Comparison of ENCODE assay signal across 9 cellular contexts in genomic region chr11:44305643-44306468, GRCh38. TPM values are rescaled to one million over a fixed set of nuclear protein-coding genes. Genes with fewer than 3 reads are reported as not detected.
DNase-seq lines count a peak whose midpoint lies in the region; ATAC-seq, FAIRE-seq and TF ChIP-seq lines count a peak whose summit lies in the region.
"Had no signal": no experiment of that assay in that cellular context is flagged by ENCODE, and none has a peak within 500 bp of the region (broad histone marks: within the 10 kb centered on the region; RNA-seq: fewer than 3 reads in every experiment).

No MANE protein-coding gene starts in this region.

- peaks cover 49% of the 10 kb centered on the region for H3K4me1 Mint-ChIP-seq in WTC11

- H3K27ac ChIP-seq in gastroesophageal sphincter: no peak overlapping the region
- no peak overlapping the region for H3K27ac ChIP-seq in small intestine (ENCODE audit: low read depth in 1 of 2, low read length in 1 of 2)

- POLR2A ChIA-PET in WTC11 (lab: Charles Lee): interaction anchor here (0.9 to 2.1 kb wide), 2 partner anchors 11 to 29 kb away, joined by 3 to 6 read pairs; no protein-coding TSS in a partner anchor

- no peak for TF ChIP-seq POLR2A in gastroesophageal sphincter (IDR thresholded peaks at IDR 0.05)

- H3K36me3 Mint-ChIP-seq in WTC11: no peaks in the 10 kb centered on the region

- TF ChIP-seq EP300 in gastroesophageal sphincter (IDR thresholded peaks at IDR 0.05): no peak

- ATAC-seq in WTC11 (peak; percentile 2; the same call in 1 of the 2 replicates), gastroesophageal sphincter (no peak), HG02981 (IDR thresholded peaks at IDR 0.05; ENCODE audit: unreplicated experiment) (no peak)

- no peak for FAIRE-seq in small intestine (lab: Jason Lieb, UNC)
- FAIRE-seq: islet of Langerhans had no signal

- H3K36me3 ChIP-seq in GM06990 (ENCODE audit: control insufficient read depth, insufficient read depth, low read length) (no peaks in the 10 kb centered on the region), gastroesophageal sphincter (no peaks in the 10 kb centered on the region), small intestine (ENCODE audit: control insufficient read depth in 2 of 2, insufficient read depth in 2 of 2, low read length in 2 of 2) (no peaks in the 10 kb centered on the region), MG63 (no peaks in the 10 kb centered on the region)

- peaks cover 100% of the 10 kb centered on the region for H3K27me3 Mint-ChIP-seq in WTC11 (ENCODE audit: low read depth)

- no peak overlapping the region for H3K27ac Mint-ChIP-seq in WTC11

- WGBS in gastroesophageal sphincter (ENCODE audit: low coverage in 1 of 2), 2 donors: 7 to 12% methylated on average over 3 to 35 of the region's 58 CpGs
- 4 to 10% (median 5%) methylated on average over 55 to 58 of the region's 58 CpGs for WGBS in small intestine, 3 donors

- no peak for DNase-seq in GM06990 (ENCODE audit: extremely low read depth, insufficient read length)
- DNase-seq in WTC11 (ENCODE audit: low spot score): peak; percentile 74
- peak; percentile 62 for DNase-seq in small intestine
- DNase-seq in MG63: no peak
- DNase-seq in NCI-H226: no peak
- no peak for DNase-seq in mucosa of gallbladder (ENCODE audit: low spot score)

- no peaks in the 10 kb centered on the region for H3K9me3 Mint-ChIP-seq in WTC11

- H3K9me3 ChIP-seq in gastroesophageal sphincter (no peaks in the 10 kb centered on the region), small intestine (ENCODE audit: control insufficient read depth, low read depth) (no peaks in the 10 kb centered on the region), MG63 (no peaks in the 10 kb centered on the region)

- CTCF ChIA-PET in WTC11 (lab: Charles Lee): interaction anchor here (1.4 kb wide), 1 partner anchor 20 kb away, joined by 6 read pairs; no protein-coding TSS in a partner anchor

- H3K4me3 ChIP-seq in GM06990 (replicated peaks; ENCODE audit: low read depth, low read length) (peak overlapping the region; percentile 63), gastroesophageal sphincter (peak overlapping the region; percentile 18 to 57), small intestine (ENCODE audit: low read depth in 1 of 2, low read length in 2 of 2) (peak overlapping the region; percentile 37 to 67), MG63 (no peak overlapping the region)

- TF ChIP-seq CTCF in GM06990 (IDR thresholded peaks at IDR 0.05; ENCODE audit: insufficient read depth, low read length, poor library complexity, severe bottlenecking) (no peak), WTC11 (IDR thresholded peaks at IDR 0.05) (no peak), gastroesophageal sphincter (IDR thresholded peaks at IDR 0.05) (no peak)

- peak overlapping the region; percentile 66 for H3K4me3 Mint-ChIP-seq in WTC11

- H3K27me3 ChIP-seq in GM06990 (replicated peaks; ENCODE audit: control insufficient read depth, insufficient read depth, low read length) (peaks cover 2% of the 10 kb centered on the region), gastroesophageal sphincter (peaks cover 100% of the 10 kb centered on the region), small intestine (ENCODE audit: control insufficient read depth in 2 of 2, insufficient read depth in 2 of 2, low read length in 2 of 2) (peaks cover 28 to 73% of the 10 kb centered on the region in 2 donors), MG63 (peaks cover 14% of the 10 kb centered on the region)

- H3K4me1 ChIP-seq in gastroesophageal sphincter: peaks cover 0 to 47% (median 28%) of the 10 kb centered on the region in 3 donors
- H3K4me1 ChIP-seq in small intestine (ENCODE audit: control insufficient read depth in 2 of 2, insufficient read depth in 1 of 2, low read depth in 1 of 2, low read length in 1 of 2): peaks cover 0 to 3% of the 10 kb centered on the region in 2 donors

TF ChIP-seq in WTC11, 78 proteins besides CTCF, POLR2A, EP300 and RAD21:
- TF ChIP-seq SOX15 (CRISPR knock-in tag; IDR thresholded peaks at IDR 0.05): no peak
- TF ChIP-seq ZNF121 (CRISPR knock-in tag; IDR thresholded peaks at IDR 0.05): no peak
- no peak for TF ChIP-seq ELF4 (CRISPR knock-in tag; IDR thresholded peaks at IDR 0.05; ENCODE audit: low read depth)
- TF ChIP-seq TP53 (CRISPR knock-in tag; IDR thresholded peaks at IDR 0.05): no peak
- TF ChIP-seq USF1 (CRISPR knock-in tag; IDR thresholded peaks at IDR 0.05): no peak
- no peak for TF ChIP-seq MLX (CRISPR knock-in tag; IDR thresholded peaks at IDR 0.05)
- TF ChIP-seq HMGA2 (CRISPR knock-in tag; IDR thresholded peaks at IDR 0.05): no peak
- TF ChIP-seq FOXP4 (CRISPR knock-in tag; IDR thresholded peaks at IDR 0.05): no peak
- no peak for TF ChIP-seq FOXK1 (CRISPR knock-in tag; IDR thresholded peaks at IDR 0.05)
- no peak for TF ChIP-seq ATF2 (CRISPR knock-in tag; IDR thresholded peaks at IDR 0.05; ENCODE audit: borderline replicate concordance, low read depth)
- TF ChIP-seq HMGXB4 (CRISPR knock-in tag; IDR thresholded peaks at IDR 0.05): no peak
- no peak for TF ChIP-seq SP1 (CRISPR knock-in tag; conservative IDR thresholded peaks at IDR 0.05)
- TF ChIP-seq KAT7 (CRISPR knock-in tag; IDR thresholded peaks at IDR 0.05; ENCODE audit: borderline replicate concordance): no peak
- no peak for TF ChIP-seq FOXJ3 (CRISPR knock-in tag; IDR thresholded peaks at IDR 0.05; ENCODE audit: borderline replicate concordance)
- TF ChIP-seq ZNF138 (CRISPR knock-in tag; conservative IDR thresholded peaks at IDR 0.05): no peak
- TF ChIP-seq ZNF396 (CRISPR knock-in tag; IDR thresholded peaks at IDR 0.05; ENCODE audit: borderline replicate concordance): no peak
- TF ChIP-seq CREM (CRISPR knock-in tag; IDR thresholded peaks at IDR 0.05): no peak
TF ChIP-seq in WTC11: peak in this region for 0.

RNA-seq across cellular contexts. Expression of gene ALX4, which starts 4.1 kb away (rescaled TPM):
- total RNA-seq in WTC11 (2021): not detected in 3 replicates
- under 1 TPM in 1 of 4 donors, not detected in 3; 0.31 TPM for total RNA-seq in gastroesophageal sphincter
- not detected for polyA plus RNA-seq in small intestine
- 0.16 TPM in 1 of 2 replicates, not detected in the other for total RNA-seq in MG63 (2014; rRNA removed; shearing (Covaris generic); ENCODE audit: low replicate concordance)
- total RNA-seq in mucosa of gallbladder: 0.03 TPM

Comparison
In these comparisons a context has a peak if more than half of its experiments do, and no peak if none do; other contexts are left out.
1. DNase-seq: peak in WTC11 (single experiment) and small intestine (single experiment); none in GM06990 (single experiment), MG63 (single experiment), NCI-H226 (single experiment) and mucosa of gallbladder (single experiment).